1 cellular context compared by ENCODE assay signal in the genomic region with DNA sequence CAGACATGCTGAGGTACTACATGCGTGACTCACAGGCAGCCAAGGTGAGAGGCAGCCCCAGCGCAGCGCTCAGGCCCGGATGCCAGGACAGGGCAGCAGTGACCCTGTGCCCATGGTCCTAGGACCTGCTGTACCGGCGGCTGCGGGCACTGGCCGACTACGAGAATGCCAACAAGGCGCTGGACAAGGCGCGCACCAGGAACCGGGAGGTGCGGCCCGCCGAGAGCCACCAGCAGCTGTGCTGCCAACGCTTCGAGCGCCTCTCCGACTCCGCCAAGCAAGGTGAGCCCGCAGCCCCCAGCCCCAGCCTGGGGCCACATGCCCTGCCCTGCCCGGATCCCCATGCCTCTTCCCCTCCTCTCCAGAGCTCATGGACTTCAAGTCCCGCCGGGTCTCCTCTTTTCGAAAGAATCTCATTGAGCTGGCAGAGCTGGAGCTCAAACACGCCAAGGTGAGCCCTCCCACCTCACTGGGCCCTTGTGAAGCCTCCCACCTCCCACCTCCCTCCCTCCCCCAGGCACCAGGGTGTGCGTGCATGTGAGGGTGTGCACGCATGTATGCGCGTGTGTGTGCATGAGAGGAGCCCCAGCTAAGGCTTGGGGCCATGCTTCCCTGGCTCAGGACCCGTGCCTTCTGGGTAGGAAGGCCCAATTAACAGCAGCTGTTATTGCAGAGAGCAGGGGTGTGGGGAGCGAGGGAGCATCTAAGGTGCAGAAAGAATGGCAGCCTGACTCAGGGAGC.
A peak's percentile ranks its signal among the peaks of the same experiment; 100 is the strongest.
TF ChIP-seq lines count a peak whose summit lies in the region.

No MANE protein-coding gene starts in this region.

TF ChIP-seq in H1, 55 proteins besides CTCF, POLR2A, EP300 and RAD21:
- TF ChIP-seq SAP30 (IDR thresholded peaks at IDR 0.05; ENCODE audit: insufficient read depth, insufficient replicate concordance, low read length) (no peak), POLR2AphosphoS5 (IDR thresholded peaks at IDR 0.05; ENCODE audit: low read depth, low read length) (peak; percentile 81), CHD2 (IDR thresholded peaks at IDR 0.05; ENCODE audit: low read length) (peak; percentile 25; the same call in 1 of the 2 replicates), HDAC6 (IDR thresholded peaks at IDR 0.05; ENCODE audit: low read depth, low read length) (no peak)
